8 cellular contexts compared by ENCODE assay signal in the genomic region with DNA sequence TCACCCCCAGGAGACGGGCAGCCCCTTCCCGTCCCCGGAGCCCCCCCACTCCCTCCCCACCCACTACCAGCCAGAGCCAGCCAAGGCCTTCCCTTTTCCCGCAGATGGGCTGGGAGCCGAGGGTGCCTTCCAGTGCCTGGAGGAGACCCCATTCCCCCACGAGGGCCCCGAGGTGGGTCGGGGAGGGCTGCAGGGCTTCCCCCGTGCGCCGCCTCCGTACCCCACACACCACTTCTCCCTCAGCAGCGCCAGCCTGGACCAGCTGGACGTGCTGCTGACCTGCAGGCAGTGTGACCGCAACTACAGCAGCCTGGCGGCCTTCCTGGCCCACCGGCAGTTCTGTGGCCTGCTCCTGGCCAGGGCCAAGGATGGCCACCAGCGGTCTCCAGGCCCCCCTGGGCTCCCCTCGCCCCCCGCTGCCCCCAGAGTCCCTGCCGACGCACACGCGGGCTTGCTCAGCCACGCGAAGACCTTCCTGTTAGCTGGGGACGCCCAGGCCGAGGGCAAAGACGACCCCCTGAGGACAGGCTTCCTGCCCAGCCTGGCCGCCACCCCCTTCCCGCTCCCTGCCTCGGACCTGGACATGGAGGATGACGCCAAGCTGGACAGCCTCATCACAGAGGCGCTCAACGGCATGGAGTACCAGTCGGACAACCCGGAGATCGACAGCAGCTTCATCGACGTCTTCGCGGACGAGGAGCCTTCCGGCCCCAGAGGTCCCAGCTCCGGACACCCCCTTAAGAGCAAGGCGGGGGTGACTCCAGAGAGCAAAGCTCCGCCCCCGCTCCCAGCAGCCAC. TPM values are rescaled to one million over a fixed set of nuclear protein-coding genes. Genes with fewer than 3 reads are reported as not detected.
DNase-seq lines count a peak whose midpoint lies in the region; ATAC-seq and TF ChIP-seq lines count a peak whose summit lies in the region.

No MANE protein-coding gene starts in this region.

- H3K27me3 ChIP-seq in left ventricle myocardium inferior (ENCODE audit: low read depth) (peaks cover 74% of the 10 kb centered on the region), vagina (no peaks in the 10 kb centered on the region)

- H3K4me3 ChIP-seq in left ventricle myocardium inferior (peak overlapping the region; percentile 68), choroid plexus epithelial cell (ENCODE audit: low read depth, low read length) (peak overlapping the region; percentile 52), vagina (peak overlapping the region; percentile 37 to 39)

- no peaks in the 10 kb centered on the region for H3K9me3 Mint-ChIP-seq in natural killer cell

- H3K27ac ChIP-seq in left ventricle myocardium inferior (replicated peaks) (no peak overlapping the region), vagina (peak overlapping the region; percentile 72)

- peak overlapping the region; percentile 84 for H3K4me3 Mint-ChIP-seq in natural killer cell

- TF ChIP-seq POLR2A in vagina (IDR thresholded peaks at IDR 0.05) = no peak

- TF ChIP-seq CTCF in left ventricle myocardium inferior (IDR thresholded peaks at IDR 0.05; ENCODE audit: borderline replicate concordance) (no peak), choroid plexus epithelial cell (conservative IDR thresholded peaks at IDR 0.05; ENCODE audit: low read depth, low read length) (no peak), natural killer cell (IDR thresholded peaks at IDR 0.05) (no peak), vagina (IDR thresholded peaks at IDR 0.05) (no peak)

- ATAC-seq in left cardiac atrium (no peak), natural killer cell (no peak), HG02973 (IDR thresholded peaks at IDR 0.05; ENCODE audit: unreplicated experiment) (no peak), HG03039 (IDR thresholded peaks at IDR 0.05; ENCODE audit: unreplicated experiment) (no peak), GM19324 (IDR thresholded peaks at IDR 0.05; ENCODE audit: low FRiP score, unreplicated experiment) (no peak)

- H3K27ac Mint-ChIP-seq in natural killer cell = peak overlapping the region; percentile 41 to 80

- peaks cover 20% of the 10 kb centered on the region for H3K4me1 ChIP-seq in left ventricle myocardium inferior
- peaks cover 34% of the 10 kb centered on the region for H3K4me1 ChIP-seq in vagina

- H3K9me3 ChIP-seq in left ventricle myocardium inferior (replicated peaks) (no peaks in the 10 kb centered on the region), vagina (no peaks in the 10 kb centered on the region)

- no peaks in the 10 kb centered on the region for H3K36me3 ChIP-seq in left ventricle myocardium inferior
- H3K36me3 ChIP-seq in vagina = no peaks in the 10 kb centered on the region

- H3K36me3 Mint-ChIP-seq in natural killer cell = no peaks in the 10 kb centered on the region

- intact Hi-C loops in left ventricle myocardium inferior (cut with micrococcal nuclease) = loop anchor here (10.0 kb wide), 1 partner anchor 235 kb away; no protein-coding TSS in a partner anchor
- intact Hi-C loops in left cardiac atrium (cut with DNase I) = loop anchor here in 1 of 2 donors (10.0 kb wide), 1 partner anchor 445 kb away; no protein-coding TSS in a partner anchor
- intact Hi-C loops in natural killer cell (cut with micrococcal nuclease) = no loop called here
- intact Hi-C loops in vagina (cut with DNase I) = loop anchor here (5.0 kb wide), 1 partner anchor 232 kb away; no protein-coding TSS in a partner anchor

- H3K4me1 Mint-ChIP-seq in natural killer cell = peaks cover 0 to 21% of the 10 kb centered on the region in 2 donors

- no peaks in the 10 kb centered on the region for H3K27me3 Mint-ChIP-seq in natural killer cell (ENCODE audit: low read depth in 2 of 2)

- DNase-seq in left ventricle myocardium inferior = no peak
- DNase-seq in left cardiac atrium = no peak
- no peak for DNase-seq in choroid plexus epithelial cell (ENCODE audit: low read depth)
- no peak for DNase-seq in natural killer cell
- DNase-seq in vagina (ENCODE audit: extremely low spot score in 2 of 2) = no peak

RNA-seq across cellular contexts. Expression of gene ZFPM1, which starts 23.5 kb away (rescaled TPM):
- total RNA-seq in left ventricle myocardium inferior (5.7 TPM), left cardiac atrium (10 to 100 TPM in 1 of 2 donors, 1 to 10 TPM in 1; 7.0 to 11.5 TPM), natural killer cell (10 to 100 TPM; 56.3 to 71.0 (median 64.6) TPM), vagina (1.7 TPM)

RNA-seq across cellular contexts. Expression of gene ZNF469, which starts 46.8 kb away (rescaled TPM):
- total RNA-seq in left ventricle myocardium inferior (0.74 TPM), left cardiac atrium (1 to 10 TPM in 1 of 2 donors, under 1 TPM in 1; 0.65 to 1.7 TPM), natural killer cell (1 to 10 TPM; 4.5 to 5.8 (median 4.9) TPM), vagina (2.2 TPM)
